In the genomic region with DNA sequence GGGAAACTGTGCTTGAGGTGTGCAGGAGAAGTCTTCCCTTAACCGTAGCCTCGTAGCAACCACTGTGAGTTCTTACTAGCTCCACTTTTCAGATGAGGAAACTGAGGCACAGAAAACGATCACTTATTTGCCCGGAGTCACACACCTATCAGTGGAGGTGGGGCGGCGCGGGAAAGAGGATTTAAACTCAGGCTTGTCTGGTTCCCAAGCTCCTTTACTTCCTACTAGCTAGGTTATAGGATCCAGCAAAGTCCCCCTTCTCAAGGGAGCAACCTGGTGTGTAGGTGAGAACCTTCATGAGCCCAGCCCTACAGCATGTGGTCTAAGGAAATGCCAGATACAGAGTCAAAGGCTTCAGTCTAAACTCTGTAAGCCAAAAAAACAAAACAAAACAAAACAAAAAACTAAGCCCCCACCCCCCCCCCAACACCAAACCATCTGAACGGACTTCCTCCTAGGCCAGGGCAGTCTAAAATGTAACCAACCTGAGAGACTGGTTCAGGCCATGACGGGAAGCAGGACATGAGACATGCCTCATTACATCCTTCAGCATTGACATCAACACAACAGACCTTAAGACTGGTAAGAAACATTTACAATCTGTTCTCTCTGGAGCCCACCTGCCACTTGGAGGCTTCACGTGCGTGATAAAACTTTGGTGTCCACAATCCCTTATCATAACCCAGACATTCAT, we compare ENCODE assay signal across 8 cellular contexts. TPM values are rescaled to one million over a fixed set of nuclear protein-coding genes. Genes with fewer than 3 reads are reported as not detected.
A peak's percentile ranks its signal among the peaks of the same experiment; 100 is the strongest.
DNase-seq lines count a peak whose midpoint lies in the region; ATAC-seq and TF ChIP-seq lines count a peak whose summit lies in the region.

No MANE protein-coding gene starts in this region.

- H3K36me3 ChIP-seq in BJ (ENCODE audit: control insufficient read depth, insufficient read depth, low read length) (no peaks in the 10 kb centered on the region), mucosa of rectum (ENCODE audit: control insufficient read depth in 2 of 2, insufficient read depth in 2 of 2, low read length in 2 of 2) (peaks cover 0 to 3% of the 10 kb centered on the region in 2 donors)

- ATAC-seq in central memory CD8-positive, alpha-beta T cell (replicated peaks; ENCODE audit: extremely low read depth, poor library complexity, severe bottlenecking) = no peak
- ATAC-seq in GM21360 (IDR thresholded peaks at IDR 0.05; ENCODE audit: unreplicated experiment) = no peak

- peaks cover 10% of the 10 kb centered on the region for H3K36me3 Mint-ChIP-seq in central memory CD8-positive, alpha-beta T cell (ENCODE audit: insufficient read depth)

- no peaks in the 10 kb centered on the region for H3K9me3 ChIP-seq in mucosa of rectum (ENCODE audit: control insufficient read depth in 2 of 2, low read length in 2 of 2)

- no peaks in the 10 kb centered on the region for H3K9me3 Mint-ChIP-seq in central memory CD8-positive, alpha-beta T cell

- CTCF ChIA-PET in BJ (lab: Yijun Ruan, JAX) = interaction anchor here (1.0 to 4.2 kb wide), 5 partner anchors 10 to 274 kb away, joined by 3 to 28 read pairs (median 5); no protein-coding TSS in a partner anchor

- H3K4me3 ChIP-seq in BJ (ENCODE audit: low read depth, low read length) (peak overlapping the region; percentile 26), mucosa of rectum (ENCODE audit: low read length in 2 of 2) (peak overlapping the region; percentile 77 to 84)
- H3K4me3 ChIP-seq in Jurkat, Clone E6-1 (ENCODE audit: low read length) = peak overlapping the region; percentile 92

- H3K4me1 Mint-ChIP-seq in central memory CD8-positive, alpha-beta T cell = peaks cover 13% of the 10 kb centered on the region

- peaks cover 5 to 9% of the 10 kb centered on the region in 2 donors for H3K4me1 ChIP-seq in mucosa of rectum (ENCODE audit: control insufficient read depth in 2 of 2, insufficient read depth in 2 of 2, low read length in 2 of 2)

- H3K27me3 Mint-ChIP-seq in central memory CD8-positive, alpha-beta T cell = no peaks in the 10 kb centered on the region

- peak overlapping the region; percentile 86 to 93 for H3K27ac ChIP-seq in mucosa of rectum (ENCODE audit: low read depth in 2 of 2, low read length in 2 of 2)

- H3K27me3 ChIP-seq in BJ (ENCODE audit: control insufficient read depth, insufficient read depth, low read length) (no peaks in the 10 kb centered on the region), mucosa of rectum (ENCODE audit: control insufficient read depth in 2 of 2, insufficient read depth in 2 of 2, low read length in 2 of 2) (no peaks in the 10 kb centered on the region)

- H3K27ac Mint-ChIP-seq in central memory CD8-positive, alpha-beta T cell (ENCODE audit: low read depth) = peak overlapping the region; percentile 87

- peak overlapping the region; percentile 88 for H3K4me3 Mint-ChIP-seq in central memory CD8-positive, alpha-beta T cell

- H3K9ac ChIP-seq in mucosa of rectum (ENCODE audit: low read depth in 1 of 2, low read length in 2 of 2) = peak overlapping the region; percentile 69 to 92

- TF ChIP-seq CTCF in BJ (IDR thresholded peaks at IDR 0.05; ENCODE audit: insufficient read depth, low read depth, low read length) = no peak

- DNase-seq in BJ (ENCODE audit: low read depth) (no peak), NCI-H2029 (lab: John Stamatoyannopoulos, UW) (no peak), ureter (ENCODE audit: low spot score) (no peak), amniotic stem cell (lab: John Stamatoyannopoulos, UW) (no peak)
- DNase-seq in Jurkat, Clone E6-1 (ENCODE audit: low read depth, low spot score) = no peak
- DNase-seq in central memory CD8-positive, alpha-beta T cell (ENCODE audit: low spot score in 2 of 2) = no peak

- POLR2A ChIA-PET in BJ (lab: Charles Lee) = no interaction called here

RNA-seq across cellular contexts. Expression of a gene that starts 0.7 kb away (rescaled TPM):
- 19.7 and 31.7 TPM in 2 replicates for polyA plus RNA-seq in BJ (2011; rRNA removed)
- polyA minus RNA-seq in BJ (2011; rRNA and poly(A)+ RNA removed) = 23.8 and 33.7 TPM in 2 replicates
- polyA plus RNA-seq in Jurkat, Clone E6-1 (2012; ENCODE audit: insufficient read depth, insufficient read length) = 14.3 TPM
- total RNA-seq in ureter = 33.1 TPM

RNA-seq across cellular contexts. Expression of a gene that starts 14.1 kb away (rescaled TPM):
- 94.9 and 125 TPM in 2 replicates for polyA plus RNA-seq in BJ (2011; rRNA removed)
- polyA minus RNA-seq in BJ (2011; rRNA and poly(A)+ RNA removed) = 80.5 and 91.2 TPM in 2 replicates
- polyA plus RNA-seq in Jurkat, Clone E6-1 (2012; ENCODE audit: insufficient read depth, insufficient read length) = 108 TPM
- 131 TPM for total RNA-seq in ureter

Comparison
In these comparisons a context has a peak if more than half of its experiments do, and no peak if none do; other contexts are left out.
1. H3K4me3 ChIP-seq: peak in every context shown above with its lines; median percentile 92 in Jurkat, Clone E6-1; 80 in mucosa of rectum; 26 in BJ.